In genomic region chr1:117928881-117929339, GRCh38 we compare ENCODE assay signal across 8 cellular contexts. TPM values are rescaled to one million over a fixed set of nuclear protein-coding genes. Genes with fewer than 3 reads are reported as not detected.
DNase-seq lines count a peak whose midpoint lies in the region; ATAC-seq, FAIRE-seq and TF ChIP-seq lines count a peak whose summit lies in the region.

No MANE protein-coding gene starts in this region.

- FAIRE-seq in HTR-8/SVneo (lab: Jason Lieb, UNC) = no peak
- no peak for FAIRE-seq in RCC 7860 (lab: Jason Lieb, UNC)
- FAIRE-seq in D721Med (lab: Jason Lieb, UNC) = no peak

- peak overlapping the region; percentile 57 for H3K4me2 ChIP-seq in trophoblast cell (ENCODE audit: low read length)

- intact Hi-C loops in left cardiac atrium (cut with DNase I) = no loop called here

- no peaks in the 10 kb centered on the region for H3K9me3 ChIP-seq in trophoblast cell (ENCODE audit: insufficient read depth, low read depth, low read length)

- peak overlapping the region; percentile 40 for H4K91ac ChIP-seq in trophoblast cell (ENCODE audit: low read depth, low read length)

- peak overlapping the region; percentile 75 for H3K9ac ChIP-seq in trophoblast cell (ENCODE audit: low read length)

- H3K18ac ChIP-seq in trophoblast cell (ENCODE audit: low read length) = peak overlapping the region; percentile 26

- peak overlapping the region; percentile 84 for H2AFZ ChIP-seq in trophoblast cell (ENCODE audit: insufficient read depth, low read length, poor library complexity)

- H2BK120ac ChIP-seq in trophoblast cell (ENCODE audit: insufficient read depth, low read length, poor library complexity) = peak overlapping the region; percentile 65

- WGBS in trophoblast cell (ENCODE audit: extremely low coverage, insufficient coverage, insufficient read length) = no CpG with 5 or more reads among the region's 24 CpGs

- H3K14ac ChIP-seq in trophoblast cell (ENCODE audit: low read length) = peak overlapping the region; percentile 63

- H4K12ac ChIP-seq in trophoblast cell (ENCODE audit: low read depth, low read length) = peak overlapping the region; percentile 54

- H3K79me2 ChIP-seq in trophoblast cell (ENCODE audit: control insufficient read depth, insufficient read depth, low read length, poor library complexity) = peaks cover 9% of the 10 kb centered on the region

- no peak overlapping the region for H2AK5ac ChIP-seq in trophoblast cell (ENCODE audit: low read length)

- H2BK5ac ChIP-seq in trophoblast cell (ENCODE audit: low read depth, low read length, poor library complexity) = peak overlapping the region; percentile 28

- no peaks in the 10 kb centered on the region for H3K4me1 ChIP-seq in trophoblast cell (ENCODE audit: control insufficient read depth in 1 of 2, insufficient read depth in 2 of 2, low read length in 2 of 2)

- H3K36me3 ChIP-seq in trophoblast cell (ENCODE audit: control insufficient read depth in 1 of 2, insufficient read depth in 2 of 2, low read length in 2 of 2) = no peaks in the 10 kb centered on the region

- peak overlapping the region; percentile 72 for H3K27ac ChIP-seq in trophoblast cell (ENCODE audit: low read depth, low read length)

- H4K8ac ChIP-seq in trophoblast cell (ENCODE audit: low read depth, low read length) = peak overlapping the region; percentile 93

- DNase-seq in ELF-1 (ENCODE audit: low read depth, low spot score) (peak; percentile 73), HTR-8/SVneo (ENCODE audit: insufficient read length, low spot score) (peak; percentile 9), RCC 7860 (ENCODE audit: low spot score) (peak; percentile 40), amygdala (lab: John Stamatoyannopoulos, UW) (peak in 46 of 56 donors; percentile 7 to 66 (median 42)), left cardiac atrium (peak; percentile 55), trophoblast cell (peak; percentile 52 to 71), D721Med (ENCODE audit: insufficient read length, low spot score) (no peak)

- H2BK12ac ChIP-seq in trophoblast cell (ENCODE audit: low read length) = no peak overlapping the region

- ATAC-seq in GM21526 (IDR thresholded peaks at IDR 0.05; ENCODE audit: low FRiP score, unreplicated experiment) (peak; percentile 27), left cardiac atrium (peak; percentile 71 to 81)

- H3K79me1 ChIP-seq in trophoblast cell (ENCODE audit: low read length) = peaks cover 9% of the 10 kb centered on the region

- no peak overlapping the region for H3K23ac ChIP-seq in trophoblast cell (ENCODE audit: low read length)

- TF ChIP-seq CTCF in D721Med (IDR thresholded peaks at IDR 0.05; ENCODE audit: insufficient read depth, missing control alignments) = no peak

- no peak overlapping the region for H3K4ac ChIP-seq in trophoblast cell (ENCODE audit: low read depth, low read length)

- H3K4me3 ChIP-seq in trophoblast cell (ENCODE audit: low read depth, low read length) = peak overlapping the region; percentile 88

- H3K27me3 ChIP-seq in trophoblast cell (ENCODE audit: insufficient read depth, low read length) = no peaks in the 10 kb centered on the region

RNA-seq across cellular contexts. Expression of gene GDAP2, which starts 0.5 kb away (rescaled TPM):
- 10 to 100 TPM; 16.4 to 20.0 TPM for total RNA-seq in left cardiac atrium
- 23.8 and 24.2 TPM in 2 replicates for polyA plus RNA-seq in trophoblast cell (2013)

RNA-seq across cellular contexts. Expression of gene WDR3, which starts 0.6 kb away (rescaled TPM):
- 10 to 100 TPM; 11.9 to 22.6 TPM for total RNA-seq in left cardiac atrium
- 15.2 and 15.5 TPM in 2 replicates for polyA plus RNA-seq in trophoblast cell (2013)
